In the genomic region with DNA sequence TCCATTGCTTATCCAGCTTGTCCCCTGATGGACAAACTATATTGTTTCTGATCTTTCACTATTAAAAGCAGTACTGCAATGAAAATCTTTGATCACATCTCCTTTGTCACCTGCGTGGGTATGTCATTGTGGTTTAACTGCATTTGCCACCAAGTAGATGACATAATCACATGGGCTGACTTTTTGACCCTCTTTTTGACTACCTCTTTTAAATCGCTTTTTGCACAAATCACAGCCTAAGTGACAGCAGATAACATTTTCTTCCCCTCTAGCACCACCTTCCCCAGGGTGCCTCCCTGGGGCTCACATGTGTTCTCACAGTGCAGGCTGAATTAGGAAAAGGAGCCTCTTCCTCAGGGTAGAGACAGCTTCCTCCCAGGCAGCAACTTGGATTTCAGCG, we compare ENCODE assay signal across 14 cellular contexts. TPM values are rescaled to one million over a fixed set of nuclear protein-coding genes. Genes with fewer than 3 reads are reported as not detected.
DNase-seq lines count a peak whose midpoint lies in the region; FAIRE-seq and TF ChIP-seq lines count a peak whose summit lies in the region.
"Had no signal": no experiment of that assay in that cellular context is flagged by ENCODE, and none has a peak within 500 bp of the region (broad histone marks: within the 10 kb centered on the region; RNA-seq: fewer than 3 reads in every experiment).

No MANE protein-coding gene starts in this region.

- peaks cover 64% of the 10 kb centered on the region for H3K4me1 Mint-ChIP-seq in neural progenitor cell

- H3K4me1 ChIP-seq in neural progenitor cell = peaks cover 26% of the 10 kb centered on the region

- peak overlapping the region; percentile 15 for H3K27ac Mint-ChIP-seq in neural progenitor cell
- H3K27ac Mint-ChIP-seq: activated naive CD4-positive, alpha-beta T cell treated with anti-CD3 and anti-CD28 coated beads, Interleukin-2, amount 50 U/mL, for 72 hours had no signal

- H3K4me3 ChIP-seq in bronchial epithelial cell (ENCODE audit: low read depth, low read length) = no peak overlapping the region
- peak overlapping the region; percentile 46 for H3K4me3 ChIP-seq in neural progenitor cell

- H3K4me2 ChIP-seq in neural progenitor cell = peak overlapping the region; percentile 87

- H3K9ac ChIP-seq in neural progenitor cell = no peak overlapping the region

- H3K36me3 ChIP-seq in bronchial epithelial cell (ENCODE audit: control insufficient read depth, insufficient read depth, low read length) = no peaks in the 10 kb centered on the region
- no peaks in the 10 kb centered on the region for H3K36me3 ChIP-seq in neural progenitor cell
- H3K36me3 ChIP-seq: esophagus squamous epithelium, transverse colon had no signal

- H3K27me3 Mint-ChIP-seq in neural progenitor cell (ENCODE audit: insufficient read depth, low read depth) = peaks cover 18% of the 10 kb centered on the region

- peaks cover 28% of the 10 kb centered on the region for H3F3A ChIP-seq in neural progenitor cell (ENCODE audit: low read depth)

- no peaks in the 10 kb centered on the region for H4K20me1 ChIP-seq in neural progenitor cell (ENCODE audit: low read depth)

- no peaks in the 10 kb centered on the region for H3K79me2 ChIP-seq in neural progenitor cell (ENCODE audit: low read depth)

- peak; percentile 60 for DNase-seq in NCI-H1092 treated with DMSO at 0.1 percent for 48 hours (lab: John Stamatoyannopoulos, UW)
- DNase-seq in NCI-H1092 (lab: John Stamatoyannopoulos, UW) = no peak
- DNase-seq in NCI-H146 treated with DMSO at 0.1 percent for 48 hours (lab: John Stamatoyannopoulos, UW; ENCODE audit: unreplicated experiment) = peak; percentile 76
- DNase-seq in bronchial epithelial cell (ENCODE audit: low read depth) = no peak
- DNase-seq in neural progenitor cell (ENCODE audit: low spot score) = no peak
- DNase-seq in cerebellar cortex (ENCODE audit: low spot score) = no peak
- DNase-seq in AML-193 (lab: John Stamatoyannopoulos, UW) = no peak
- DNase-seq in HTR-8/SVneo (ENCODE audit: insufficient read length, low spot score) = no peak
- DNase-seq: activated CD4-positive, alpha-beta T cell treated with anti-CD3 and anti-CD28 coated beads, Interleukin-2, amount 50 U/mL, for 4 hours; EL; esophagus squamous epithelium; SW 1271; transverse colon had no signal

- peak overlapping the region; percentile 86 for H3K4me3 Mint-ChIP-seq in neural progenitor cell

- H3K9me3 Mint-ChIP-seq in neural progenitor cell = peaks cover 2% of the 10 kb centered on the region
- H3K9me3 Mint-ChIP-seq: activated naive CD4-positive, alpha-beta T cell treated with anti-CD3 and anti-CD28 coated beads, Interleukin-2, amount 50 U/mL, for 72 hours had no signal

- FAIRE-seq in bronchial epithelial cell (lab: Jason Lieb, UNC) = peak; percentile 93
- FAIRE-seq in HTR-8/SVneo (lab: Jason Lieb, UNC) = no peak

- no peaks in the 10 kb centered on the region for H3K27me3 ChIP-seq in bronchial epithelial cell (ENCODE audit: control insufficient read depth, insufficient read depth, low read length)
- peaks cover 62% of the 10 kb centered on the region for H3K27me3 ChIP-seq in neural progenitor cell

- H2AFZ ChIP-seq in neural progenitor cell (replicated peaks) = no peak overlapping the region

- H3K36me3 Mint-ChIP-seq in neural progenitor cell = peaks cover 4% of the 10 kb centered on the region
- H3K36me3 Mint-ChIP-seq: activated naive CD4-positive, alpha-beta T cell treated with anti-CD3 and anti-CD28 coated beads, Interleukin-2, amount 50 U/mL, for 72 hours had no signal

- no peak for TF ChIP-seq CTCF in bronchial epithelial cell (IDR thresholded peaks at IDR 0.05; ENCODE audit: insufficient read depth, low read length, severe bottlenecking)
- TF ChIP-seq CTCF in neural progenitor cell (IDR thresholded peaks at IDR 0.05) = no peak

- no peaks in the 10 kb centered on the region for H3K9me3 ChIP-seq in neural progenitor cell (ENCODE audit: low read depth)
- H3K9me3 ChIP-seq: esophagus squamous epithelium, transverse colon had no signal

- no peak overlapping the region for H3K27ac ChIP-seq in neural progenitor cell

RNA-seq across cellular contexts. Expression of a gene that starts 1.1 kb away (rescaled TPM):
- 69.5 and 187 TPM in 2 replicates for total RNA-seq in bronchial epithelial cell
- 4.0 and 11.5 TPM in 2 replicates for total RNA-seq in neural progenitor cell (ENCODE audit: low replicate concordance)
- total RNA-seq: activated naive CD4-positive, alpha-beta T cell treated with anti-CD3 and anti-CD28 coated beads, Interleukin-2, amount 50 U/mL, for 72 hours had no signal

Comparison
In these comparisons a context has a peak if more than half of its experiments do, and no peak if none do; other contexts are left out.
1. DNase-seq: peak in NCI-H1092 treated with DMSO at 0.1 percent for 48 hours (single experiment) and NCI-H146 treated with DMSO at 0.1 percent for 48 hours (single experiment); none in NCI-H1092 (single experiment), bronchial epithelial cell (single experiment), neural progenitor cell (single experiment), cerebellar cortex (single experiment), AML-193 (0 of 2) and HTR-8/SVneo (single experiment).